In genomic region chr7:4882742-4883351, GRCh38 we compare ENCODE assay signal across 8 cellular contexts. TPM values are rescaled to one million over a fixed set of nuclear protein-coding genes. Genes with fewer than 3 reads are reported as not detected.
A peak's percentile ranks its signal among the peaks of the same experiment; 100 is the strongest.
DNase-seq lines count a peak whose midpoint lies in the region; ATAC-seq and TF ChIP-seq lines count a peak whose summit lies in the region.

No MANE protein-coding gene starts in this region.

- H4K20me1 ChIP-seq in KMS-11 (ENCODE audit: insufficient read depth), result no peaks in the 10 kb centered on the region

- H3K79me2 ChIP-seq in KMS-11 (ENCODE audit: insufficient read depth, low read depth), result no peaks in the 10 kb centered on the region

- H3K27ac Mint-ChIP-seq in central memory CD8-positive, alpha-beta T cell (ENCODE audit: low read depth), result no peak overlapping the region
- peak overlapping the region; percentile 77 for H3K27ac Mint-ChIP-seq in mesothelial cell of epicardium

- peak overlapping the region; percentile 28 for H3K27ac ChIP-seq in KMS-11

- no peak for ATAC-seq in central memory CD8-positive, alpha-beta T cell (replicated peaks; ENCODE audit: extremely low read depth, poor library complexity, severe bottlenecking)
- ATAC-seq in HG03095 (IDR thresholded peaks at IDR 0.05; ENCODE audit: unreplicated experiment), result no peak

- peaks cover 10% of the 10 kb centered on the region for H3K4me1 Mint-ChIP-seq in central memory CD8-positive, alpha-beta T cell
- H3K4me1 Mint-ChIP-seq in mesothelial cell of epicardium, result peaks cover 12% of the 10 kb centered on the region

- peak overlapping the region; percentile 55 for H3K4me2 ChIP-seq in KMS-11

- H3K4me3 ChIP-seq in BE2C (ENCODE audit: low read depth, low read length) (peak overlapping the region; percentile 62), KMS-11 (IDR thresholded peaks at IDR 0.05; ENCODE audit: insufficient read depth, low read depth, low read length) (no peak overlapping the region)

- H3K9me3 Mint-ChIP-seq in central memory CD8-positive, alpha-beta T cell, result no peaks in the 10 kb centered on the region
- no peaks in the 10 kb centered on the region for H3K9me3 Mint-ChIP-seq in mesothelial cell of epicardium

- H3K36me3 Mint-ChIP-seq in central memory CD8-positive, alpha-beta T cell (ENCODE audit: insufficient read depth), result peaks cover 3% of the 10 kb centered on the region
- H3K36me3 Mint-ChIP-seq in mesothelial cell of epicardium, result no peaks in the 10 kb centered on the region

- peaks cover 36% of the 10 kb centered on the region for H3K27me3 Mint-ChIP-seq in central memory CD8-positive, alpha-beta T cell
- peaks cover 18% of the 10 kb centered on the region for H3K27me3 Mint-ChIP-seq in mesothelial cell of epicardium (ENCODE audit: low read depth)

- H3K27me3 ChIP-seq in BE2C (no peaks in the 10 kb centered on the region; the same call in 1 of the 2 replicates), KMS-11 (ENCODE audit: insufficient read depth, low read depth) (no peaks in the 10 kb centered on the region)

- no peaks in the 10 kb centered on the region for H3K9me3 ChIP-seq in BE2C

- peak overlapping the region; percentile 95 for H2AFZ ChIP-seq in KMS-11 (ENCODE audit: low read depth)

- DNase-seq in BE2C, result peak; percentile 56
- DNase-seq in central memory CD8-positive, alpha-beta T cell (ENCODE audit: low spot score in 2 of 2), result no peak
- DNase-seq in mesothelial cell of epicardium (ENCODE audit: low spot score in 2 of 2, unreplicated experiment in 2 of 2), result no peak
- DNase-seq in NCI-H526 treated with DMSO at 0.1 percent for 48 hours (lab: John Stamatoyannopoulos, UW), result no peak
- DNase-seq in amniotic stem cell (lab: John Stamatoyannopoulos, UW), result no peak
- no peak for DNase-seq in islet precursor cell

- peak overlapping the region; percentile 57 for H3K4me3 Mint-ChIP-seq in central memory CD8-positive, alpha-beta T cell
- H3K4me3 Mint-ChIP-seq in mesothelial cell of epicardium, result peak overlapping the region; percentile 72

- TF ChIP-seq CTCF in BE2C (IDR thresholded peaks at IDR 0.05; ENCODE audit: low read depth, low read length) (no peak), KMS-11 (conservative IDR thresholded peaks at IDR 0.05; ENCODE audit: low read depth, low read length) (no peak), mesothelial cell of epicardium (IDR thresholded peaks at IDR 0.05; ENCODE audit: unreplicated experiment) (no peak)

- H3K4me1 ChIP-seq in BE2C (peaks cover 5% of the 10 kb centered on the region), KMS-11 (ENCODE audit: low read depth, poor library complexity, severe bottlenecking) (peaks cover 5% of the 10 kb centered on the region)

- peak overlapping the region; percentile 73 for H3K9ac ChIP-seq in KMS-11

- H3K36me3 ChIP-seq in BE2C (no peaks in the 10 kb centered on the region), KMS-11 (ENCODE audit: insufficient read depth) (no peaks in the 10 kb centered on the region)

RNA-seq across cellular contexts. Expression of gene RADIL, which starts 0.7 kb away (rescaled TPM):
- polyA plus RNA-seq in BE2C (2012; ENCODE audit: insufficient read depth, insufficient read length, low read depth), result 15.6 TPM
- 3.3 to 4.2 TPM (median 4.0 TPM) in 3 replicates for total RNA-seq in mesothelial cell of epicardium

RNA-seq across cellular contexts. Expression of gene PAPOLB, which starts 21.0 kb away (rescaled TPM):
- 0.26 TPM for polyA plus RNA-seq in BE2C (2012; ENCODE audit: insufficient read depth, insufficient read length, low read depth)
- total RNA-seq in mesothelial cell of epicardium, result 0.11 to 0.22 TPM (median 0.20 TPM) in 3 replicates
